ENCODE assay signal across 24 cellular contexts in genomic region chr1:65435987-65436386, GRCh38. TPM values are rescaled to one million over a fixed set of nuclear protein-coding genes. Genes with fewer than 3 reads are reported as not detected.
DNase-seq lines count a peak whose midpoint lies in the region; ATAC-seq and TF ChIP-seq lines count a peak whose summit lies in the region.
"Had no signal": no experiment of that assay in that cellular context is flagged by ENCODE, and none has a peak within 500 bp of the region (broad histone marks: within the 10 kb centered on the region; RNA-seq: fewer than 3 reads in every experiment).

No MANE protein-coding gene starts in this region.

- peaks cover 30% of the 10 kb centered on the region for H3K4me1 ChIP-seq in GM23248 (ENCODE audit: insufficient read depth)
- H3K4me1 ChIP-seq: BE2C, Caco-2, vagina had no signal

- intact Hi-C loops in sciatic nerve (cut with DNase I): no loop called here

- H3K9me2 ChIP-seq in GM23248 (ENCODE audit: insufficient read depth): no peaks in the 10 kb centered on the region

- no peaks in the 10 kb centered on the region for H3K27me3 ChIP-seq in GM23248 (replicated peaks; ENCODE audit: insufficient read depth)
- H3K27me3 ChIP-seq in brain microvascular endothelial cell (replicated peaks): no peaks in the 10 kb centered on the region
- H3K27me3 ChIP-seq: BE2C, vagina had no signal

- H3K79me2 ChIP-seq in GM23248 (ENCODE audit: insufficient read depth): peaks cover 22% of the 10 kb centered on the region

- H3K27ac ChIP-seq in GM23248 (peak overlapping the region; percentile 22), brain microvascular endothelial cell (no peak overlapping the region)
- H3K27ac ChIP-seq: KMS-11, skin epidermis, vagina had no signal

- DNase-seq in GM23248 (peak; percentile 67), brain microvascular endothelial cell (peak; percentile 22), iris pigment epithelial cell (ENCODE audit: low read depth) (peak; percentile 59), sciatic nerve (ENCODE audit: low spot score) (no peak), retina (no peak)
- no peak for DNase-seq in activated T-cell treated with anti-CD3 and anti-CD28 coated beads, Interleukin-2, amount 50 U/mL, for 1 hour
- DNase-seq: activated CD8-positive, alpha-beta T cell treated with anti-CD3 and anti-CD28 coated beads, Interleukin-2, amount 10 ng/mL, durations not matched to agents 7 days and 5 days; activated naive CD4-positive, alpha-beta T cell treated with anti-CD3 and anti-CD28 coated beads, Interleukin-2, amount 50 U/mL, for 16 hours; activated T-cell treated with anti-CD3 and anti-CD28 coated beads, Interleukin-2, amount 50 U/mL, for 48 hours; BE2C; Caco-2; effector CD4-positive, alpha-beta T cell; hypothalamus; mucosa of descending colon; NCI-H1092 treated with DMSO at 0.1 percent for 48 hours; NCI-H526; SIG-M5; stimulated activated CD4-positive, alpha-beta T cell treated with anti-CD3 and anti-CD28 coated beads, Interleukin-4, amount 100 ng/mL, for 1 hour; T-helper 2 cell had no signal

- 63 to 72% methylated on average over 2 of the region's 2 CpGs for WGBS in GM23248 (ENCODE audit: low coverage in 1 of 2, low lambda C conversion rate in 2 of 2, missing lambda C conversion rate in 2 of 2), 2 experiments

- H3F3A ChIP-seq in GM23248 (ENCODE audit: insufficient read depth): peaks cover 30% of the 10 kb centered on the region

- in situ Hi-C loops in GM23248 (cut with MboI): no loop called here
- in situ Hi-C loops in brain microvascular endothelial cell (cut with HindIII; ENCODE audit: low pct_ligation_motif_present, low sequenced_read_pairs): no loop called here

- peak overlapping the region; percentile 12; the same call in 1 of the 2 replicates for H3K9ac ChIP-seq in GM23248
- H3K9ac ChIP-seq: KMS-11 had no signal

- H3K4me3 ChIP-seq in GM23248 (no peak overlapping the region), brain microvascular endothelial cell (ENCODE audit: low read depth, low read length) (no peak overlapping the region)
- H3K4me3 ChIP-seq: HAP-1, mucosa of descending colon, skin epidermis, vagina had no signal

- no peak for TF ChIP-seq CTCF in brain microvascular endothelial cell (IDR thresholded peaks at IDR 0.05; ENCODE audit: low read depth, low read length, missing control alignments)

- H3K36me3 ChIP-seq in GM23248 (ENCODE audit: low read depth): peaks cover 19% of the 10 kb centered on the region; the same call in 1 of the 2 replicates
- H3K36me3 ChIP-seq in brain microvascular endothelial cell (replicated peaks): peaks cover 8% of the 10 kb centered on the region
- H3K36me3 ChIP-seq: BE2C had no signal

- no peaks in the 10 kb centered on the region for H3K9me3 ChIP-seq in GM23248 (ENCODE audit: low read depth)
- H3K9me3 ChIP-seq: BE2C, Caco-2, HAP-1, mucosa of descending colon, vagina had no signal

- peak overlapping the region; percentile 21 for H3K4me2 ChIP-seq in GM23248 (ENCODE audit: unreplicated experiment)
- H3K4me2 ChIP-seq: KMS-11 had no signal

- H2AFZ ChIP-seq in GM23248: no peak overlapping the region

- no peaks in the 10 kb centered on the region for H4K20me1 ChIP-seq in GM23248 (ENCODE audit: insufficient read depth)

- ATAC-seq in sciatic nerve (peak; percentile 77), GM19397 (IDR thresholded peaks at IDR 0.05; ENCODE audit: unreplicated experiment) (no peak)
- ATAC-seq: activated CD8-positive, alpha-beta T cell treated with anti-CD3 and anti-CD28 coated beads, Interleukin-2, amount 10 ng/mL, durations not matched to agents 7 days and 5 days; mucosa of descending colon had no signal

RNA-seq across cellular contexts. Expression of gene LEPR, which starts 15.5 kb away (rescaled TPM):
- 10.6 and 11.0 TPM in 2 replicates for total RNA-seq in GM23248 (2014; rRNA removed; shearing (Covaris generic))
- polyA plus RNA-seq in GM23248 (2016; fragmentation: Nextera tagmentation; extraction: Ambion mirVana): 8.7 TPM in 2 replicates
- total RNA-seq in sciatic nerve: 138 TPM

RNA-seq across cellular contexts. Expression of gene LEPROT, which starts 15.5 kb away (rescaled TPM):
- total RNA-seq in GM23248 (2014; rRNA removed; shearing (Covaris generic)): 66.9 and 67.9 TPM in 2 replicates
- 171 and 174 TPM in 2 replicates for polyA plus RNA-seq in GM23248 (2016; fragmentation: Nextera tagmentation; extraction: Ambion mirVana)
- 97.5 TPM for total RNA-seq in sciatic nerve

Comparison
In these comparisons a context has a peak if more than half of its experiments do, and no peak if none do; other contexts are left out.
1. DNase-seq: peak in GM23248 (single experiment), brain microvascular endothelial cell (single experiment) and iris pigment epithelial cell (single experiment); none in sciatic nerve (single experiment), retina (single experiment) and activated T-cell treated with anti-CD3 and anti-CD28 coated beads, Interleukin-2, amount 50 U/mL, for 1 hour (single experiment).
2. RNA of gene LEPR, which starts 15.5 kb away (total RNA-seq): 138 TPM in sciatic nerve (single experiment); 10.6 to 11.0 TPM in GM23248; every median in the first group is over 10 times any median in the second.